8 cellular contexts compared by ENCODE assay signal in the genomic region with DNA sequence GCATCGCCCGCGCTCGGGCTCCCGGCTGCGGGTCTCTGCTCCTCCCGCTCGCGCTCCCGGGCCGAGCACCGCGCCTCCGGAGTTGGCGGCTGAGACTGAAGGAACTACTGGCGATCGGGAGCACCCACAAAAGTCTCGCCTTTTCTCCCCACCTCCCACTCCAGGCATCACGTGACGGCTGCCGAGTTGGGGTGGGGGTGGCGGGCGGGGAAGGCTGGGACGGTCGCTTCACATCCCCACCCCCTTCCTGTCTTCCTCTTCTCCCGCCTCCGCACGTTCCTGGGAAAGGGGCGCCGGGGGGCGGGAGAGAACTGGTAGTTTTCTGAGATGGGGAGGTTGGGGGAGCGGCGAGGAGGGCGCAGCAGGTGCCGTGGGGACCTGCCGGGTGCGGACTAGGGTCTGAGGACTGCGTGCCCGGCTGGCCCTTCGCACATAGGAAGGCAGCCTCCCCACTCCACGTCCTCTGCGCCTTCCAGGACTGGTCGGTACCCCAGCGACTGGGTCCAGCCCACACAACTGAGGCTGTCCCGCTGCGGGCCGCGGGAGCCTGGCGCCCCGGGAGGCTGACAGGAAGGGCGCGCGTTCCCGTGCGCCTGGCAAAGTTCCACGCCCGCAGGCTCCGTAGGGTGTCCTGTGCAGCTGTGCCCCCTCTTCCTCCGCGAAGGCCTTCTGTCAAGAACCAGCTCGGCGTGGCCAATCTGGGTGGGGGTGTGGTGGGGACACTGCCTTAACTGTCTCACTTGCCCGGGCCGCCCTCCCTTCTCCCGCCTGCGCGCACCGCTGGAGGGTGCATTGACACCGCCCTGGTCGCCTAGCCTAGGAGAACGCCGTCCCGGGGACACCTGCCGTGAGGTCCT. TPM values are rescaled to one million over a fixed set of nuclear protein-coding genes. Genes with fewer than 3 reads are reported as not detected.
A peak's percentile ranks its signal among the peaks of the same experiment; 100 is the strongest.
DNase-seq lines count a peak whose midpoint lies in the region; ATAC-seq and TF ChIP-seq lines count a peak whose summit lies in the region.

Gene LYPD1 (minus strand): TSS at position 102 of the 857 bp plus-strand sequence. CDS start 273 bp downstream, outside the sequence.

- in situ Hi-C loops in G401 (cut with HindIII; ENCODE audit: low sequenced_read_pairs), result no loop called here

- DNase-seq in DMS153 (lab: John Stamatoyannopoulos, UW) (peak; percentile 23), DMS153 treated with DMSO at 0.1 percent for 48 hours (lab: John Stamatoyannopoulos, UW; ENCODE audit: unreplicated experiment) (no peak), anterior cingulate cortex (lab: John Stamatoyannopoulos, UW) (peak in 41 of 58 donors; percentile 11 to 67 (median 36)), omental fat pad (ENCODE audit: low spot score) (no peak), G401 (ENCODE audit: low spot score) (no peak), 8988T (no peak)

- H3K9me3 ChIP-seq in iPS-18c (ENCODE audit: control insufficient read depth, insufficient read depth, low read length), result peaks cover 7% of the 10 kb centered on the region
- H3K9me3 ChIP-seq in skeletal muscle tissue (ENCODE audit: control insufficient read depth in 3 of 3, low read length in 3 of 3), result no peaks in the 10 kb centered on the region

- TF ChIP-seq CTCF in omental fat pad (IDR thresholded peaks at IDR 0.05), result no peak

- H3K4me3 ChIP-seq in iPS-18c (ENCODE audit: insufficient read depth, low read depth, low read length) (peak within 1 kb of the TSS; percentile 57), skeletal muscle tissue (ENCODE audit: low read length in 3 of 3) (peak within 1 kb of the TSS; percentile 58 to 62 (median 60))

- peaks cover 35 to 41% (median 40%) of the 10 kb centered on the region in 3 donors for H3K27me3 ChIP-seq in skeletal muscle tissue (ENCODE audit: control insufficient read depth in 3 of 3, insufficient read depth in 3 of 3, low read length in 3 of 3)

- peak within 1 kb of the TSS in 2 of 3 donors; percentile 2 to 33 for H3K9ac ChIP-seq in skeletal muscle tissue (ENCODE audit: low read depth in 1 of 3, low read length in 3 of 3)

- no peaks in the 10 kb centered on the region for H3K36me3 ChIP-seq in skeletal muscle tissue (ENCODE audit: control insufficient read depth in 3 of 3, insufficient read depth in 3 of 3, low read length in 3 of 3)

- peaks cover 16 to 21% (median 16%) of the 10 kb centered on the region in 3 donors for H3K4me1 ChIP-seq in skeletal muscle tissue (ENCODE audit: control insufficient read depth in 3 of 3, insufficient read depth in 3 of 3, low read length in 3 of 3)

- H3K27ac ChIP-seq in skeletal muscle tissue (ENCODE audit: low read depth, low read length), result no peak within 1 kb of the TSS

- ATAC-seq in omental fat pad (ENCODE audit: low FRiP score), result no peak

RNA-seq across cellular contexts. Expression of gene LYPD1, which starts in this region (rescaled TPM):
- total RNA-seq in skeletal muscle tissue (4.2 TPM), omental fat pad (under 1 TPM in 1 of 4 donors, not detected in 3; 0.48 TPM)
- total RNA-seq in G401 (2014; rRNA removed; shearing (Covaris generic)), result not detected in 2 replicates

Comparison
In these comparisons a context has a peak if more than half of its experiments do, and no peak if none do; other contexts are left out.
1. DNase-seq: peak in DMS153 (single experiment) and anterior cingulate cortex (41 of 58); none in DMS153 treated with DMSO at 0.1 percent for 48 hours (single experiment), omental fat pad (single experiment), G401 (single experiment) and 8988T (single experiment).